ENCODE assay signal across 8 cellular contexts in genomic region chr11:47415091-47415854, GRCh38. TPM values are rescaled to one million over a fixed set of nuclear protein-coding genes. Genes with fewer than 3 reads are reported as not detected.
DNase-seq lines count a peak whose midpoint lies in the region; ATAC-seq and TF ChIP-seq lines count a peak whose summit lies in the region.
"Had no signal": no experiment of that assay in that cellular context is flagged by ENCODE, and none has a peak within 500 bp of the region (broad histone marks: within the 10 kb centered on the region; RNA-seq: fewer than 3 reads in every experiment).

No MANE protein-coding gene starts in this region.

- POLR2A ChIA-PET in RWPE1 (lab: Yijun Ruan, JAX; ENCODE audit: low non-redundant PET): no interaction called here

- CTCF ChIA-PET in RWPE1 (lab: Yijun Ruan, JAX): no interaction called here

- H3K9me3 ChIP-seq in heart right ventricle: no peaks in the 10 kb centered on the region
- no peaks in the 10 kb centered on the region for H3K9me3 ChIP-seq in stomach smooth muscle (ENCODE audit: control insufficient read depth in 2 of 2, low read length in 2 of 2)

- DNase-seq in RWPE1 (ENCODE audit: low spot score) (no peak), heart right ventricle (no peak), HUDEP-2 (lab: John Stamatoyannopoulos, UW; ENCODE audit: unreplicated experiment in 76 of 76) (no peak), NCI-H2081 (lab: John Stamatoyannopoulos, UW) (no peak)
- DNase-seq in stimulated activated CD8-positive, alpha-beta memory T cell treated with anti-CD3 and anti-CD28 coated beads, Interleukin-4, amount 100 ng/mL, for 48 hours: no peak
- DNase-seq: activated CD8-positive, alpha-beta memory T cell treated with anti-CD3 and anti-CD28 coated beads, Interleukin-2, amount 10 ng/mL, durations not matched to agents 7 days and 5 days had no signal

- peak overlapping the region in 1 of 10 donors; percentile 15 for H3K4me3 ChIP-seq in heart right ventricle
- no peak overlapping the region for H3K4me3 ChIP-seq in stomach smooth muscle (ENCODE audit: low read length in 2 of 2)

- H3K4me1 ChIP-seq in heart right ventricle: peaks cover 13 to 64% (median 38%) of the 10 kb centered on the region in 9 donors
- H3K4me1 ChIP-seq in stomach smooth muscle (ENCODE audit: control insufficient read depth, insufficient read depth, low read length): peaks cover 33% of the 10 kb centered on the region

- no peaks in the 10 kb centered on the region for H3K27me3 ChIP-seq in heart right ventricle
- no peaks in the 10 kb centered on the region for H3K27me3 ChIP-seq in stomach smooth muscle (ENCODE audit: control insufficient read depth in 1 of 2, insufficient read depth in 2 of 2, low read length in 2 of 2)

- H3K36me3 ChIP-seq in heart right ventricle (peaks cover 0 to 94% (median 50%) of the 10 kb centered on the region in 9 donors), stomach smooth muscle (ENCODE audit: control insufficient read depth in 2 of 2, insufficient read depth in 2 of 2, low read length in 2 of 2) (peaks cover 33 to 52% of the 10 kb centered on the region in 2 donors)

- intact Hi-C loops in heart right ventricle (cut with DNase I): no loop called here

- WGBS in heart right ventricle, 2 donors: 85 to 89% methylated on average over 31 of the region's 31 CpGs

- TF ChIP-seq CTCF in RWPE1 (conservative IDR thresholded peaks at IDR 0.05; ENCODE audit: low read depth) (no peak), heart right ventricle (IDR thresholded peaks at IDR 0.05) (no peak)

- H3K27ac ChIP-seq in RWPE1: peak overlapping the region; percentile 97
- H3K27ac ChIP-seq in heart right ventricle: peak overlapping the region; percentile 68 to 94 (median 76)
- H3K27ac ChIP-seq in stomach smooth muscle (ENCODE audit: low read length): peak overlapping the region; percentile 84
- H3K27ac ChIP-seq: KMS-11 had no signal

- H3K9ac ChIP-seq in stomach smooth muscle (ENCODE audit: low read length in 2 of 2): peak overlapping the region; percentile 36 to 55
- H3K9ac ChIP-seq: KMS-11 had no signal

- peak in 5 of 8 donors; percentile 1 to 18 (median 4) for ATAC-seq in heart right ventricle
- ATAC-seq: activated CD8-positive, alpha-beta memory T cell treated with anti-CD3 and anti-CD28 coated beads, Interleukin-2, amount 10 ng/mL, durations not matched to agents 7 days and 5 days had no signal

RNA-seq across cellular contexts. Expression of gene SLC39A13, which starts 6.9 kb away (rescaled TPM):
- 10 to 100 TPM; 31.1 to 54.5 (median 40.8) TPM for total RNA-seq in heart right ventricle
- 10 to 100 TPM; 62.3 to 86.4 TPM for polyA plus RNA-seq in heart right ventricle

RNA-seq across cellular contexts. Expression of gene PSMC3, which starts 11.0 kb away (rescaled TPM):
- 100 to 1,000 TPM; 129 to 171 (median 140) TPM for total RNA-seq in heart right ventricle
- polyA plus RNA-seq in heart right ventricle: 100 to 1,000 TPM; 184 to 272 TPM

RNA-seq across cellular contexts. Expression of gene RAPSN, which starts 33.7 kb away (rescaled TPM):
- 10 to 100 TPM in 1 of 10 donors, 1 to 10 TPM in 9; 2.9 to 10.2 (median 4.0) TPM for total RNA-seq in heart right ventricle
- 1 to 10 TPM in 1 of 2 donors, under 1 TPM in 1; 0.33 to 6.2 TPM for polyA plus RNA-seq in heart right ventricle

RNA-seq across cellular contexts. Expression of gene SPI1, which starts 36.9 kb away (rescaled TPM):
- total RNA-seq in heart right ventricle: 10 to 100 TPM in 3 of 10 donors, 1 to 10 TPM in 7; 3.4 to 38.9 (median 6.7) TPM
- polyA plus RNA-seq in heart right ventricle: 10 to 100 TPM in 1 of 2 donors, 1 to 10 TPM in 1; 6.7 to 10.2 TPM
- total RNA-seq: activated CD8-positive, alpha-beta memory T cell treated with anti-CD3 and anti-CD28 coated beads, Interleukin-2, amount 10 ng/mL, durations not matched to agents 7 days and 5 days had no signal
